8 cellular contexts compared by ENCODE assay signal in genomic region chr12:55737581-55738112, GRCh38. TPM values are rescaled to one million over a fixed set of nuclear protein-coding genes. Genes with fewer than 3 reads are reported as not detected.
DNase-seq lines count a peak whose midpoint lies in the region; ATAC-seq and TF ChIP-seq lines count a peak whose summit lies in the region.

No MANE protein-coding gene starts in this region.

- no peak for DNase-seq in activated naive CD4-positive, alpha-beta T cell treated with anti-CD3 and anti-CD28 coated beads for 36 hours
- DNase-seq in activated naive CD4-positive, alpha-beta T cell treated with anti-CD3 and anti-CD28 coated beads, Interleukin-2, amount 50 U/mL, for 16 hours: no peak
- DNase-seq in left ventricle myocardium superior (no peak), SW480 (ENCODE audit: low spot score) (no peak), DMS79 (lab: John Stamatoyannopoulos, UW) (no peak), NCI-H2107 treated with DMSO at 0.1 percent for 48 hours (lab: John Stamatoyannopoulos, UW; ENCODE audit: unreplicated experiment) (no peak)
- no peak for DNase-seq in stimulated activated effector memory CD8-positive, alpha-beta T cell treated with anti-CD3 and anti-CD28 coated beads, Interleukin-12 subunit alpha, Interleukin-12 subunit beta, amount 100 ng/mL, for 72 hours (ENCODE audit: low spot score in 2 of 2)

- ATAC-seq in left ventricle myocardium superior: peak; percentile 15
- peak; percentile 31 for ATAC-seq in stimulated activated effector memory CD8-positive, alpha-beta T cell treated with anti-CD3 and anti-CD28 coated beads, Interleukin-12 subunit alpha, Interleukin-12 subunit beta, amount 100 ng/mL, for 72 hours

- no peak for TF ChIP-seq CTCF in VCaP (conservative IDR thresholded peaks at IDR 0.05)

- CTCF ChIA-PET in activated naive CD4-positive, alpha-beta T cell treated with anti-CD3 and anti-CD28 coated beads for 36 hours (lab: Charles Lee): interaction anchor here (0.6 to 4.6 kb wide), 57 partner anchors 8 to 549 kb away, joined by 3 to 36 read pairs (median 5); partner anchors contain the start of genes BLOC1S1, CD63, DNAJC14 and ITGA7

- intact Hi-C loops in activated naive CD4-positive, alpha-beta T cell treated with anti-CD3 and anti-CD28 coated beads for 36 hours (cut with micrococcal nuclease): loop anchor here (1.0 to 10.0 kb wide), 16 partner anchors 8 to 548 kb away; partner anchors contain the start of genes BLOC1S1, CD63, NABP2 and PA2G4
- intact Hi-C loops in left ventricle myocardium superior (cut with micrococcal nuclease): no loop called here

- H3K27me3 Mint-ChIP-seq in activated naive CD4-positive, alpha-beta T cell treated with anti-CD3 and anti-CD28 coated beads for 36 hours (ENCODE audit: low read depth): no peaks in the 10 kb centered on the region

- peaks cover 21% of the 10 kb centered on the region for H3K4me1 Mint-ChIP-seq in activated naive CD4-positive, alpha-beta T cell treated with anti-CD3 and anti-CD28 coated beads for 36 hours (ENCODE audit: low read depth)
- peaks cover 34% of the 10 kb centered on the region for H3K4me1 Mint-ChIP-seq in stimulated activated effector memory CD8-positive, alpha-beta T cell treated with anti-CD3 and anti-CD28 coated beads, Interleukin-12 subunit alpha, Interleukin-12 subunit beta, amount 100 ng/mL, for 72 hours

- H3K4me3 Mint-ChIP-seq in activated naive CD4-positive, alpha-beta T cell treated with anti-CD3 and anti-CD28 coated beads for 36 hours: peak overlapping the region; percentile 75
- peak overlapping the region; percentile 73 for H3K4me3 Mint-ChIP-seq in stimulated activated effector memory CD8-positive, alpha-beta T cell treated with anti-CD3 and anti-CD28 coated beads, Interleukin-12 subunit alpha, Interleukin-12 subunit beta, amount 100 ng/mL, for 72 hours

- H3K27ac ChIP-seq in VCaP: peak overlapping the region; percentile 48; the same call in 1 of the 2 replicates

- H3K36me3 Mint-ChIP-seq in activated naive CD4-positive, alpha-beta T cell treated with anti-CD3 and anti-CD28 coated beads for 36 hours (ENCODE audit: low read depth): no peaks in the 10 kb centered on the region
- H3K36me3 Mint-ChIP-seq in stimulated activated effector memory CD8-positive, alpha-beta T cell treated with anti-CD3 and anti-CD28 coated beads, Interleukin-12 subunit alpha, Interleukin-12 subunit beta, amount 100 ng/mL, for 72 hours: peaks cover 5% of the 10 kb centered on the region

- H3K27ac Mint-ChIP-seq in activated naive CD4-positive, alpha-beta T cell treated with anti-CD3 and anti-CD28 coated beads for 36 hours: peak overlapping the region; percentile 82
- peak overlapping the region; percentile 84 for H3K27ac Mint-ChIP-seq in stimulated activated effector memory CD8-positive, alpha-beta T cell treated with anti-CD3 and anti-CD28 coated beads, Interleukin-12 subunit alpha, Interleukin-12 subunit beta, amount 100 ng/mL, for 72 hours

- no peaks in the 10 kb centered on the region for H3K9me3 Mint-ChIP-seq in activated naive CD4-positive, alpha-beta T cell treated with anti-CD3 and anti-CD28 coated beads for 36 hours
- H3K9me3 Mint-ChIP-seq in stimulated activated effector memory CD8-positive, alpha-beta T cell treated with anti-CD3 and anti-CD28 coated beads, Interleukin-12 subunit alpha, Interleukin-12 subunit beta, amount 100 ng/mL, for 72 hours: no peaks in the 10 kb centered on the region

RNA-seq across cellular contexts. Expression of gene GDF11, which starts 5.3 kb away (rescaled TPM):
- 1 to 10 TPM; 4.2 TPM for total RNA-seq in activated naive CD4-positive, alpha-beta T cell treated with anti-CD3 and anti-CD28 coated beads for 36 hours
- 8.9 TPM for total RNA-seq in left ventricle myocardium superior

RNA-seq across cellular contexts. Expression of gene CD63, which starts 8.8 kb away (rescaled TPM):
- 10 to 100 TPM; 62.3 to 73.6 TPM for total RNA-seq in activated naive CD4-positive, alpha-beta T cell treated with anti-CD3 and anti-CD28 coated beads for 36 hours
- total RNA-seq in left ventricle myocardium superior: 733 TPM

RNA-seq across cellular contexts. Expression of gene RDH5, which starts 17.5 kb away (rescaled TPM):
- 1 to 10 TPM; 2.1 to 2.6 TPM for total RNA-seq in activated naive CD4-positive, alpha-beta T cell treated with anti-CD3 and anti-CD28 coated beads for 36 hours
- 13.5 TPM for total RNA-seq in left ventricle myocardium superior

RNA-seq across cellular contexts. Expression of gene BLOC1S1, which starts 21.8 kb away (rescaled TPM):
- 100 to 1,000 TPM; 118 to 124 TPM for total RNA-seq in activated naive CD4-positive, alpha-beta T cell treated with anti-CD3 and anti-CD28 coated beads for 36 hours
- 124 TPM for total RNA-seq in left ventricle myocardium superior

RNA-seq across cellular contexts. Expression of gene ITGA7, which starts 29.9 kb away (rescaled TPM):
- 1 to 10 TPM; 3.9 to 4.8 TPM for total RNA-seq in activated naive CD4-positive, alpha-beta T cell treated with anti-CD3 and anti-CD28 coated beads for 36 hours
- total RNA-seq in left ventricle myocardium superior: 488 TPM
